1 cellular context compared by ENCODE assay signal in the genomic region with DNA sequence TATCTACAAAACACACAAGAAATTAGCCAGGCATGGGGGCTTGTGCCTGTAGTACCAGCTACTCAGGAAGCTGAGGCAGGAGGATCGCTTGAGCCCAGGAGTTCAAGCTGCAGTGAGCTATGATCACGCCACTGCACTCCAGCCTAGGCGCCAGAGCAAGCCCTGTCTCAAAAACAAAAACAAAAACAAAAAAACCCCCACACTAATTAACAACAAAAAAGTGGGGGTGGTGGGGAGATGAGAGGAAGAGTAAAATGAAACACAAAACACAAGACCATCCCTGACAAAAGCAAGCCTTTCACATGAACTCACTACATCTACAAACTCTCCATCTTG.
TF ChIP-seq lines count a peak whose summit lies in the region.

No MANE protein-coding gene starts in this region.

TF ChIP-seq in GM23338, 12 proteins besides CTCF, POLR2A, EP300 and RAD21 (continued from another document):
- TF ChIP-seq, protein P1, sequence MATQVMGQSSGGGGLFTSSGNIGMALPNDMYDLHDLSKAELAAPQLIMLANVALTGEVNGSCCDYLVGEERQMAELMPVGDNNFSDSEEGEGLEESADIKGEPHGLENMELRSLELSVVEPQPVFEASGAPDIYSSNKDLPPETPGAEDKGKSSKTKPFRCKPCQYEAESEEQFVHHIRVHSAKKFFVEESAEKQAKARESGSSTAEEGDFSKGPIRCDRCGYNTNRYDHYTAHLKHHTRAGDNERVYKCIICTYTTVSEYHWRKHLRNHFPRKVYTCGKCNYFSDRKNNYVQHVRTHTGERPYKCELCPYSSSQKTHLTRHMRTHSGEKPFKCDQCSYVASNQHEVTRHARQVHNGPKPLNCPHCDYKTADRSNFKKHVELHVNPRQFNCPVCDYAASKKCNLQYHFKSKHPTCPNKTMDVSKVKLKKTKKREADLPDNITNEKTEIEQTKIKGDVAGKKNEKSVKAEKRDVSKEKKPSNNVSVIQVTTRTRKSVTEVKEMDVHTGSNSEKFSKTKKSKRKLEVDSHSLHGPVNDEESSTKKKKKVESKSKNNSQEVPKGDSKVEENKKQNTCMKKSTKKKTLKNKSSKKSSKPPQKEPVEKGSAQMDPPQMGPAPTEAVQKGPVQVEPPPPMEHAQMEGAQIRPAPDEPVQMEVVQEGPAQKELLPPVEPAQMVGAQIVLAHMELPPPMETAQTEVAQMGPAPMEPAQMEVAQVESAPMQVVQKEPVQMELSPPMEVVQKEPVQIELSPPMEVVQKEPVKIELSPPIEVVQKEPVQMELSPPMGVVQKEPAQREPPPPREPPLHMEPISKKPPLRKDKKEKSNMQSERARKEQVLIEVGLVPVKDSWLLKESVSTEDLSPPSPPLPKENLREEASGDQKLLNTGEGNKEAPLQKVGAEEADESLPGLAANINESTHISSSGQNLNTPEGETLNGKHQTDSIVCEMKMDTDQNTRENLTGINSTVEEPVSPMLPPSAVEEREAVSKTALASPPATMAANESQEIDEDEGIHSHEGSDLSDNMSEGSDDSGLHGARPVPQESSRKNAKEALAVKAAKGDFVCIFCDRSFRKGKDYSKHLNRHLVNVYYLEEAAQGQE (IDR thresholded peaks at IDR 0.05; ENCODE audit: unreplicated experiment): no peak
- TF ChIP-seq ZNF331 (CRISPR knock-in tag; IDR thresholded peaks at IDR 0.05; ENCODE audit: low read depth): no peak
- TF ChIP-seq NANOG (IDR thresholded peaks at IDR 0.05; ENCODE audit: borderline replicate concordance): no peak
- TF ChIP-seq JUNB (IDR thresholded peaks at IDR 0.05; ENCODE audit: unreplicated experiment): no peak
TF ChIP-seq in GM23338: peak in this region for 0.
